ENCODE assay signal across 8 cellular contexts in genomic region chr12:8914033-8914715, GRCh38. TPM values are rescaled to one million over a fixed set of nuclear protein-coding genes. Genes with fewer than 3 reads are reported as not detected.
DNase-seq lines count a peak whose midpoint lies in the region; ATAC-seq and TF ChIP-seq lines count a peak whose summit lies in the region.
"Not testable (repeated sequence)": the region's sequence is repeated elsewhere in the genome, so short reads cannot be mapped to it uniquely, and the experiment has no call there.

TSS of gene PHC1 (plus strand) at chr12:8914509. CDS start at chr12:8917678, 3,169 bp downstream.

- peak within 1 kb of the TSS; percentile 84 for H3K4me3 ChIP-seq in NT2/D1 (ENCODE audit: insufficient read length, low read depth)
- H3K4me3 ChIP-seq in endocrine pancreas (ENCODE audit: control insufficient read depth, insufficient read depth, low read length) = peak within 1 kb of the TSS; percentile 90

- H3K9ac ChIP-seq in NT2/D1 (ENCODE audit: insufficient read length, low read depth) (peak within 1 kb of the TSS; percentile 91), endocrine pancreas (ENCODE audit: control insufficient read depth, insufficient read depth, low read length) (peak within 1 kb of the TSS; percentile 93)

- peak; percentile 38 for TF ChIP-seq CTCF in CD4-positive, alpha-beta T cell (IDR thresholded peaks at IDR 0.05)

- H3K27ac ChIP-seq in CD4-positive, alpha-beta T cell (ENCODE audit: low read depth, low read length) = peak within 1 kb of the TSS; percentile 82

- H3K36me3 Mint-ChIP-seq in CD4-positive, alpha-beta T cell (ENCODE audit: low read depth); memory B cell: not testable (repeated sequence)

- POLR2A ChIA-PET in CD4-positive, alpha-beta T cell (lab: Charles Lee) = interaction anchor here (0.6 to 2.2 kb wide), 5 partner anchors 10 to 100 kb away, joined by 3 to 24 read pairs (median 3); partner anchors contain the start of gene M6PR

- ATAC-seq in CD4-positive, alpha-beta T cell (ENCODE audit: poor library complexity) = peak; percentile 69
- ATAC-seq in GM21367 (IDR thresholded peaks at IDR 0.05; ENCODE audit: unreplicated experiment) (peak; percentile 44), memory B cell (ENCODE audit: low read depth) (peak; percentile 71)

- CTCF ChIA-PET in CD4-positive, alpha-beta T cell (lab: Charles Lee) = interaction anchor here (1.9 to 3.5 kb wide), 3 partner anchors 24 to 132 kb away, joined by 5 to 32 read pairs (median 10); partner anchors contain the start of gene M6PR

- H3K27me3 ChIP-seq in CD4-positive, alpha-beta T cell (ENCODE audit: control insufficient read depth, insufficient read depth, low read length); NT2/D1 (ENCODE audit: insufficient read depth, insufficient read length); endocrine pancreas (ENCODE audit: control insufficient read depth, insufficient read depth, low read length): not testable (repeated sequence)

- not testable (repeated sequence) for H3K27me3 Mint-ChIP-seq in CD4-positive, alpha-beta T cell; memory B cell

- H3K4me1 ChIP-seq in NT2/D1 (ENCODE audit: insufficient read depth, insufficient read length) = not testable (repeated sequence)
- peaks cover 12% of the 10 kb centered on the region for H3K4me1 ChIP-seq in endocrine pancreas (ENCODE audit: control insufficient read depth, insufficient read depth, low read length)

- not testable (repeated sequence) for H3K9me3 ChIP-seq in CD4-positive, alpha-beta T cell (ENCODE audit: control insufficient read depth, low read length); NT2/D1 (ENCODE audit: insufficient read depth, low read length); endocrine pancreas (ENCODE audit: control insufficient read depth, low read length)

- peaks cover 18% of the 10 kb centered on the region for H3K4me1 Mint-ChIP-seq in CD4-positive, alpha-beta T cell (ENCODE audit: low read depth)
- peaks cover 11% of the 10 kb centered on the region for H3K4me1 Mint-ChIP-seq in memory B cell

- intact Hi-C loops in CD4-positive, alpha-beta T cell (cut with DNase I, micrococcal nuclease) = loop anchor here (2.0 to 10.0 kb wide), 2 partner anchors 35 to 669 kb away; partner anchors contain the start of gene M6PR (in 1 of the 2)

- H3K36me3 ChIP-seq in NT2/D1 (ENCODE audit: insufficient read depth, insufficient read length, low read length) = peaks cover 16% of the 10 kb centered on the region
- not testable (repeated sequence) for H3K36me3 ChIP-seq in endocrine pancreas (ENCODE audit: control insufficient read depth, insufficient read depth, low read length)

- H3K27ac Mint-ChIP-seq in CD4-positive, alpha-beta T cell = peak within 1 kb of the TSS; percentile 83
- peak within 1 kb of the TSS; percentile 86 for H3K27ac Mint-ChIP-seq in memory B cell

- DNase-seq in CD4-positive, alpha-beta T cell = peak; percentile 58 to 80 (median 75)
- DNase-seq in HUDEP-2 (lab: John Stamatoyannopoulos, UW; ENCODE audit: unreplicated experiment in 76 of 76) = peak in 51 of 76 experiments; percentile 3 to 63 (median 38)
- peak; percentile 98 for DNase-seq in NT2/D1 (ENCODE audit: low read depth, low spot score)
- peak; percentile 82 for DNase-seq in activated CD8-positive, alpha-beta memory T cell treated with anti-CD3 and anti-CD28 coated beads, Interleukin-2, amount 50 U/mL, for 48 hours
- peak; percentile 47 to 58 for DNase-seq in memory B cell (ENCODE audit: low spot score in 2 of 2)
- peak; percentile 49 to 61 (median 59) for DNase-seq in stimulated activated CD4-positive, alpha-beta T cell treated with anti-CD3 and anti-CD28 coated beads, TNF-alpha, amount 100 ng/mL, for 1 hour (ENCODE audit: low read depth in 3 of 3, low spot score in 1 of 3)

- not testable (repeated sequence) for H3K9me3 Mint-ChIP-seq in CD4-positive, alpha-beta T cell; memory B cell

- H3K4me3 Mint-ChIP-seq in CD4-positive, alpha-beta T cell = peak within 1 kb of the TSS; percentile 94
- H3K4me3 Mint-ChIP-seq in memory B cell = peak within 1 kb of the TSS; percentile 90

RNA-seq across cellular contexts. Expression of gene PHC1, which starts in this region (rescaled TPM):
- total RNA-seq in CD4-positive, alpha-beta T cell = 10 to 100 TPM; 46.6 to 47.2 TPM

Comparison
In these comparisons a context has a peak if more than half of its experiments do, and no peak if none do; other contexts are left out.
1. Peak in every context shown above with its lines: DNase-seq, ATAC-seq, H3K4me3 ChIP-seq and H3K27ac ChIP-seq.
2. DNase-seq: peak in every context shown above with its lines; median percentile 98 in NT2/D1; 82 in activated CD8-positive, alpha-beta memory T cell treated with anti-CD3 and anti-CD28 coated beads, Interleukin-2, amount 50 U/mL, for 48 hours; 75 in CD4-positive, alpha-beta T cell; 59 in stimulated activated CD4-positive, alpha-beta T cell treated with anti-CD3 and anti-CD28 coated beads, TNF-alpha, amount 100 ng/mL, for 1 hour; 52 in memory B cell; 38 in HUDEP-2.